ENCODE assay signal across 23 cellular contexts in genomic region chr20:17622851-17623508, GRCh38. TPM values are rescaled to one million over a fixed set of nuclear protein-coding genes. Genes with fewer than 3 reads are reported as not detected.
DNase-seq lines count a peak whose midpoint lies in the region; ATAC-seq and TF ChIP-seq lines count a peak whose summit lies in the region.
"Had no signal": no experiment of that assay in that cellular context is flagged by ENCODE, and none has a peak within 500 bp of the region (broad histone marks: within the 10 kb centered on the region; RNA-seq: fewer than 3 reads in every experiment).

No MANE protein-coding gene starts in this region.

- no peaks in the 10 kb centered on the region for H3K9me3 Mint-ChIP-seq in activated naive CD8-positive, alpha-beta T cell treated with anti-CD3 and anti-CD28 coated beads, Interleukin-2, amount 10 ng/mL, durations not matched to agents 7 days and 5 days
- no peaks in the 10 kb centered on the region for H3K9me3 Mint-ChIP-seq in activated naive CD8-positive, alpha-beta T cell treated with anti-CD3 and anti-CD28 coated beads for 36 hours
- H3K9me3 Mint-ChIP-seq: activated CD4-positive, alpha-beta memory T cell treated with anti-CD3 and anti-CD28 coated beads for 36 hours; activated T-helper 17 cell treated with anti-CD3 and anti-CD28 coated beads, Interleukin-2, amount 50 U/mL, for 72 hours; stimulated activated memory B cell treated with anti-CD40 and anti-IgM and Interleukin-4, amounts not matched to agents 10 μg/mL and 1 μg/mL and 100 μg/mL, for 72 hours had no signal

- DNase-seq in activated naive CD8-positive, alpha-beta T cell treated with anti-CD3 and anti-CD28 coated beads, Interleukin-2, amount 10 ng/mL, durations not matched to agents 7 days and 5 days: peak; percentile 20
- no peak for DNase-seq in activated naive CD8-positive, alpha-beta T cell treated with anti-CD3 and anti-CD28 coated beads for 36 hours
- peak; percentile 46 for DNase-seq in RWPE2 (ENCODE audit: low spot score)
- peak; percentile 14 to 46 (median 33) for DNase-seq in right lobe of liver
- DNase-seq in testis: peak; percentile 13
- DNase-seq: activated CD4-positive, alpha-beta memory T cell treated with anti-CD3 and anti-CD28 coated beads for 36 hours; activated CD8-positive, alpha-beta memory T cell treated with anti-CD3 and anti-CD28 coated beads, Interleukin-2, amount 50 U/mL, for 48 hours; amniotic stem cell; dermis blood vessel endothelial cell; KBM-7; NCI-H1436; NCI-H446 treated with DMSO at 0.1 percent for 48 hours; nucleus accumbens; stimulated activated CD4-positive, alpha-beta T cell treated with anti-CD3 and anti-CD28 coated beads, Interleukin-2, amount 100 ng/mL, for 48 hours; T1000 had no signal

- no peak overlapping the region for H3K4me3 Mint-ChIP-seq in activated naive CD8-positive, alpha-beta T cell treated with anti-CD3 and anti-CD28 coated beads, Interleukin-2, amount 10 ng/mL, durations not matched to agents 7 days and 5 days
- no peak overlapping the region for H3K4me3 Mint-ChIP-seq in activated naive CD8-positive, alpha-beta T cell treated with anti-CD3 and anti-CD28 coated beads for 36 hours
- H3K4me3 Mint-ChIP-seq: activated CD4-positive, alpha-beta memory T cell treated with anti-CD3 and anti-CD28 coated beads for 36 hours; activated T-helper 17 cell treated with anti-CD3 and anti-CD28 coated beads, Interleukin-2, amount 50 U/mL, for 72 hours; stimulated activated memory B cell treated with anti-CD40 and anti-IgM and Interleukin-4, amounts not matched to agents 10 μg/mL and 1 μg/mL and 100 μg/mL, for 72 hours had no signal

- WGBS in right lobe of liver (ENCODE audit: insufficient coverage, low coverage, low lambda C conversion rate, missing lambda C conversion rate): no CpG with 5 or more reads among the region's 9 CpGs
- 80 to 93% methylated on average over 1 to 9 of the region's 9 CpGs for WGBS in testis, 2 donors

- no peaks in the 10 kb centered on the region for H3K9me3 ChIP-seq in RWPE2 (ENCODE audit: severe bottlenecking)
- H3K9me3 ChIP-seq in right lobe of liver: no peaks in the 10 kb centered on the region
- H3K9me3 ChIP-seq in testis: no peaks in the 10 kb centered on the region
- H3K9me3 ChIP-seq: gastroesophageal sphincter had no signal

- peaks cover 3% of the 10 kb centered on the region for H3K36me3 Mint-ChIP-seq in activated naive CD8-positive, alpha-beta T cell treated with anti-CD3 and anti-CD28 coated beads, Interleukin-2, amount 10 ng/mL, durations not matched to agents 7 days and 5 days
- no peaks in the 10 kb centered on the region for H3K36me3 Mint-ChIP-seq in activated naive CD8-positive, alpha-beta T cell treated with anti-CD3 and anti-CD28 coated beads for 36 hours

- H3K27ac ChIP-seq in RWPE2 (ENCODE audit: poor library complexity, severe bottlenecking) (no peak overlapping the region), right lobe of liver (no peak overlapping the region), testis (no peak overlapping the region)
- H3K27ac ChIP-seq: C4-2B, cardiac muscle cell, gastroesophageal sphincter had no signal

- H3K36me3 ChIP-seq in RWPE2 (ENCODE audit: low read depth) (peaks cover 70% of the 10 kb centered on the region), right lobe of liver (peaks cover 0 to 97% (median 62%) of the 10 kb centered on the region in 4 donors), testis (ENCODE audit: low read depth, missing control alignments) (no peaks in the 10 kb centered on the region)

- H3K27me3 Mint-ChIP-seq in activated naive CD8-positive, alpha-beta T cell treated with anti-CD3 and anti-CD28 coated beads, Interleukin-2, amount 10 ng/mL, durations not matched to agents 7 days and 5 days: no peaks in the 10 kb centered on the region
- H3K27me3 Mint-ChIP-seq in activated naive CD8-positive, alpha-beta T cell treated with anti-CD3 and anti-CD28 coated beads for 36 hours: no peaks in the 10 kb centered on the region
- H3K27me3 Mint-ChIP-seq: activated CD4-positive, alpha-beta memory T cell treated with anti-CD3 and anti-CD28 coated beads for 36 hours; activated T-helper 17 cell treated with anti-CD3 and anti-CD28 coated beads, Interleukin-2, amount 50 U/mL, for 72 hours; stimulated activated memory B cell treated with anti-CD40 and anti-IgM and Interleukin-4, amounts not matched to agents 10 μg/mL and 1 μg/mL and 100 μg/mL, for 72 hours had no signal

- no peak overlapping the region for H3K27ac Mint-ChIP-seq in activated naive CD8-positive, alpha-beta T cell treated with anti-CD3 and anti-CD28 coated beads, Interleukin-2, amount 10 ng/mL, durations not matched to agents 7 days and 5 days
- no peak overlapping the region for H3K27ac Mint-ChIP-seq in activated naive CD8-positive, alpha-beta T cell treated with anti-CD3 and anti-CD28 coated beads for 36 hours
- H3K27ac Mint-ChIP-seq: activated CD4-positive, alpha-beta memory T cell treated with anti-CD3 and anti-CD28 coated beads for 36 hours; stimulated activated memory B cell treated with anti-CD40 and anti-IgM and Interleukin-4, amounts not matched to agents 10 μg/mL and 1 μg/mL and 100 μg/mL, for 72 hours had no signal

- TF ChIP-seq POLR2A in right lobe of liver (IDR thresholded peaks at IDR 0.05) (no peak), testis (IDR thresholded peaks at IDR 0.05) (no peak)

- H3K4me3 ChIP-seq in RWPE2 (ENCODE audit: severe bottlenecking): no peak overlapping the region
- no peak overlapping the region for H3K4me3 ChIP-seq in right lobe of liver
- H3K4me3 ChIP-seq in testis: no peak overlapping the region
- H3K4me3 ChIP-seq: cardiac muscle cell, gastroesophageal sphincter had no signal

- H3K4me1 ChIP-seq in RWPE2 (ENCODE audit: insufficient read depth, poor library complexity, severe bottlenecking) (no peaks in the 10 kb centered on the region), right lobe of liver (peaks cover 0 to 21% (median 4%) of the 10 kb centered on the region in 4 donors), testis (no peaks in the 10 kb centered on the region)

- intact Hi-C loops in right lobe of liver (cut with DNase I): loop anchor here in 1 of 2 donors (10.0 kb wide), 1 partner anchor 282 kb away; no protein-coding TSS in a partner anchor
- intact Hi-C loops in testis (cut with DNase I; ENCODE audit: low total_unique reads): no loop called here

- ATAC-seq in activated naive CD8-positive, alpha-beta T cell treated with anti-CD3 and anti-CD28 coated beads, Interleukin-2, amount 10 ng/mL, durations not matched to agents 7 days and 5 days (ENCODE audit: low read depth): no peak
- ATAC-seq in RWPE2 (ENCODE audit: low read depth): no peak
- no peak for ATAC-seq in right lobe of liver
- ATAC-seq in HG02840 (IDR thresholded peaks at IDR 0.05; ENCODE audit: low FRiP score, unreplicated experiment): no peak
- ATAC-seq in GM21737 (IDR thresholded peaks at IDR 0.05; ENCODE audit: unreplicated experiment): no peak
- ATAC-seq in GM18861 (IDR thresholded peaks at IDR 0.05; ENCODE audit: unreplicated experiment): no peak
- ATAC-seq: activated T-helper 17 cell treated with anti-CD3 and anti-CD28 coated beads, Interleukin-2, amount 50 U/mL, for 72 hours; gastroesophageal sphincter; stimulated activated memory B cell treated with anti-CD40 and anti-IgM and Interleukin-4, amounts not matched to agents 10 μg/mL and 1 μg/mL and 100 μg/mL, for 72 hours had no signal

- no peaks in the 10 kb centered on the region for H3K27me3 ChIP-seq in RWPE2 (ENCODE audit: insufficient read depth, poor library complexity, severe bottlenecking)
- no peaks in the 10 kb centered on the region for H3K27me3 ChIP-seq in right lobe of liver
- no peaks in the 10 kb centered on the region for H3K27me3 ChIP-seq in testis
- H3K27me3 ChIP-seq: cardiac muscle cell, gastroesophageal sphincter had no signal

- TF ChIP-seq CTCF in RWPE2 (IDR thresholded peaks at IDR 0.05; ENCODE audit: poor library complexity, severe bottlenecking): no peak
- TF ChIP-seq CTCF in right lobe of liver (IDR thresholded peaks at IDR 0.05): no peak
- TF ChIP-seq CTCF in testis (IDR thresholded peaks at IDR 0.05): no peak

- POLR2A ChIA-PET in activated naive CD8-positive, alpha-beta T cell treated with anti-CD3 and anti-CD28 coated beads, Interleukin-2, amount 10 ng/mL, durations not matched to agents 7 days and 5 days (lab: Charles Lee): no interaction called here

- H3K4me1 Mint-ChIP-seq in activated naive CD8-positive, alpha-beta T cell treated with anti-CD3 and anti-CD28 coated beads, Interleukin-2, amount 10 ng/mL, durations not matched to agents 7 days and 5 days: no peaks in the 10 kb centered on the region
- H3K4me1 Mint-ChIP-seq in activated naive CD8-positive, alpha-beta T cell treated with anti-CD3 and anti-CD28 coated beads for 36 hours: no peaks in the 10 kb centered on the region
- H3K4me1 Mint-ChIP-seq: activated T-helper 17 cell treated with anti-CD3 and anti-CD28 coated beads, Interleukin-2, amount 50 U/mL, for 72 hours had no signal

RNA-seq across cellular contexts. Expression of gene DSTN, which starts 53.1 kb away (rescaled TPM):
- total RNA-seq in activated naive CD8-positive, alpha-beta T cell treated with anti-CD3 and anti-CD28 coated beads, Interleukin-2, amount 10 ng/mL, durations not matched to agents 7 days and 5 days: 10 to 100 TPM; 41.7 to 47.5 TPM
- 10 to 100 TPM; 56.7 to 57.5 TPM for total RNA-seq in activated naive CD8-positive, alpha-beta T cell treated with anti-CD3 and anti-CD28 coated beads for 36 hours
- total RNA-seq in right lobe of liver (10 to 100 TPM; 65.8 to 94.4 (median 86.9) TPM), testis (100 to 1,000 TPM; 121 to 148 TPM)
- 301 TPM for polyA plus RNA-seq in testis (ENCODE audit: insufficient read depth, low read depth, low replicate concordance)

RNA-seq across cellular contexts. Expression of gene RRBP1, which starts 59.1 kb away (rescaled TPM):
- 10 to 100 TPM; 48.0 to 51.0 TPM for total RNA-seq in activated naive CD8-positive, alpha-beta T cell treated with anti-CD3 and anti-CD28 coated beads, Interleukin-2, amount 10 ng/mL, durations not matched to agents 7 days and 5 days
- total RNA-seq in activated naive CD8-positive, alpha-beta T cell treated with anti-CD3 and anti-CD28 coated beads for 36 hours: 10 to 100 TPM; 24.0 to 26.5 TPM
- total RNA-seq in right lobe of liver (100 to 1,000 TPM; 121 to 274 (median 193) TPM), testis (100 to 1,000 TPM; 144 to 146 TPM)
- 93.8 TPM for polyA plus RNA-seq in testis (ENCODE audit: insufficient read depth, low read depth, low replicate concordance)
